ENCODE assay signal across 13 cellular contexts in the genomic region with DNA sequence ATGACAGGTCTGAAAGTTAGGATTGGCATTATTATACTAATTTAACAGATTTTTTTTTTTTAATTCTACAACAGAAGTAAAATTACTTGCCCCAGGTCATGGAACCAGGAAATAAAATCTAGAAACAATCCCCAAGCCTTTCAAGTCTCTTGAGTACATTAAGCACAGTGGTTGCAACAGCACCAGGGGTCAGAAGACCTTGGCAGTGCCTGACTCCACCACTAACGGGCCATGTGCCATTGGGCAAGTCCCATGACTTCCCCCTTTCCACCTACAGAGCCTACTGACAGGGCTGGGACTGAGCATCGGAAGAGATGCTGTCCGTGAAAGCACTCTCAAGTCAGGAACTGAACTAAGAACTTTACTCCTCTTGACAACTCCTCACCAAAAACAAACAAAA.
DNase-seq lines count a peak whose midpoint lies in the region; ATAC-seq and TF ChIP-seq lines count a peak whose summit lies in the region.
"Had no signal": no experiment of that assay in that cellular context is flagged by ENCODE, and none has a peak within 500 bp of the region (broad histone marks: within the 10 kb centered on the region; RNA-seq: fewer than 3 reads in every experiment).

No MANE protein-coding gene starts in this region.

- no peaks in the 10 kb centered on the region for H4K20me1 ChIP-seq in OCI-LY3 (ENCODE audit: insufficient read depth, low read length)

- H3K4me3 ChIP-seq in OCI-LY3 (ENCODE audit: low read length) (no peak overlapping the region), fibroblast of the aortic adventitia (ENCODE audit: low read depth, low read length) (no peak overlapping the region)
- H3K4me3 ChIP-seq: dorsolateral prefrontal cortex, SJSA1 had no signal

- H3K4me2 ChIP-seq in OCI-LY3 (ENCODE audit: low read length), result peak overlapping the region; percentile 53

- TF ChIP-seq CTCF in OCI-LY3 (IDR thresholded peaks at IDR 0.05; ENCODE audit: low read depth, low read length), result no peak
- no peak for TF ChIP-seq CTCF in fibroblast of the aortic adventitia (IDR thresholded peaks at IDR 0.05; ENCODE audit: insufficient read depth, low read length)

- H3K36me3 ChIP-seq in OCI-LY3 (replicated peaks; ENCODE audit: low read depth, low read length), result no peaks in the 10 kb centered on the region
- H3K36me3 ChIP-seq: SJSA1 had no signal

- peak overlapping the region; percentile 89 for H2AFZ ChIP-seq in OCI-LY3 (ENCODE audit: low read depth, low read length)

- H3K27me3 ChIP-seq in OCI-LY3 (ENCODE audit: low read depth, low read length), result no peaks in the 10 kb centered on the region
- H3K27me3 ChIP-seq: dorsolateral prefrontal cortex, SJSA1 had no signal

- H3K79me2 ChIP-seq in OCI-LY3 (ENCODE audit: low read length), result no peaks in the 10 kb centered on the region

- H3K9me3 ChIP-seq in OCI-LY3 (ENCODE audit: insufficient read depth, low read length), result no peaks in the 10 kb centered on the region
- H3K9me3 ChIP-seq: SJSA1 had no signal

- peak overlapping the region; percentile 5; the same call in 1 of the 2 replicates for H3K9ac ChIP-seq in OCI-LY3 (ENCODE audit: low read length)

- peaks cover 24% of the 10 kb centered on the region for H3K4me1 ChIP-seq in OCI-LY3 (ENCODE audit: low read length)

- no peak for ATAC-seq in HG02885 (IDR thresholded peaks at IDR 0.05; ENCODE audit: poor library complexity, unreplicated experiment)

- no peak overlapping the region for H3K27ac ChIP-seq in OCI-LY3 (ENCODE audit: low read length)
- H3K27ac ChIP-seq: SJSA1 had no signal

- peak; percentile 59 for DNase-seq in Ammon's horn (ENCODE audit: low spot score)
- DNase-seq in fibroblast of the aortic adventitia (ENCODE audit: low read depth), result peak; percentile 54
- peak; percentile 57 for DNase-seq in pons (ENCODE audit: low spot score)
- no peak for DNase-seq in AG20443 (ENCODE audit: low spot score)
- DNase-seq in NCI-H524 treated with DMSO at 0.1 percent for 48 hours (lab: John Stamatoyannopoulos, UW), result no peak
- DNase-seq in NCI-H2107 treated with DMSO at 0.1 percent for 48 hours (lab: John Stamatoyannopoulos, UW; ENCODE audit: unreplicated experiment), result no peak
- DNase-seq: activated CD4-positive, alpha-beta T cell treated with anti-CD3 and anti-CD28 coated beads for 1 hour; activated gamma-delta T cell treated with Interleukin-2 at 50 U/mL for 16 hours; NCI-H2029 treated with DMSO at 0.1 percent for 48 hours had no signal

Comparison
In these comparisons a context has a peak if more than half of its experiments do, and no peak if none do; other contexts are left out.
1. DNase-seq: peak in Ammon's horn (single experiment), fibroblast of the aortic adventitia (single experiment) and pons (single experiment); none in AG20443 (single experiment), NCI-H524 treated with DMSO at 0.1 percent for 48 hours (single experiment) and NCI-H2107 treated with DMSO at 0.1 percent for 48 hours (single experiment).